ENCODE assay signal across 1 cellular context in genomic region chr12:65823481-65824313, GRCh38.
A peak's percentile ranks its signal among the peaks of the same experiment; 100 is the strongest.
TF ChIP-seq lines count a peak whose summit lies in the region.

No MANE protein-coding gene starts in this region.

TF ChIP-seq in HEK293, 187 proteins besides CTCF, POLR2A, EP300 and RAD21 (continued from another document and continues in another):
- TF ChIP-seq ZNF354C (tag by site-specific recombination; IDR thresholded peaks at IDR 0.05; ENCODE audit: borderline replicate concordance, low read depth), result no peak
- TF ChIP-seq ZNF366 (tag by site-specific recombination; conservative IDR thresholded peaks at IDR 0.05), result no peak
- no peak for TF ChIP-seq ZBTB49 (tag by site-specific recombination; IDR thresholded peaks at IDR 0.05; ENCODE audit: low read depth)
- TF ChIP-seq, protein P1, sequence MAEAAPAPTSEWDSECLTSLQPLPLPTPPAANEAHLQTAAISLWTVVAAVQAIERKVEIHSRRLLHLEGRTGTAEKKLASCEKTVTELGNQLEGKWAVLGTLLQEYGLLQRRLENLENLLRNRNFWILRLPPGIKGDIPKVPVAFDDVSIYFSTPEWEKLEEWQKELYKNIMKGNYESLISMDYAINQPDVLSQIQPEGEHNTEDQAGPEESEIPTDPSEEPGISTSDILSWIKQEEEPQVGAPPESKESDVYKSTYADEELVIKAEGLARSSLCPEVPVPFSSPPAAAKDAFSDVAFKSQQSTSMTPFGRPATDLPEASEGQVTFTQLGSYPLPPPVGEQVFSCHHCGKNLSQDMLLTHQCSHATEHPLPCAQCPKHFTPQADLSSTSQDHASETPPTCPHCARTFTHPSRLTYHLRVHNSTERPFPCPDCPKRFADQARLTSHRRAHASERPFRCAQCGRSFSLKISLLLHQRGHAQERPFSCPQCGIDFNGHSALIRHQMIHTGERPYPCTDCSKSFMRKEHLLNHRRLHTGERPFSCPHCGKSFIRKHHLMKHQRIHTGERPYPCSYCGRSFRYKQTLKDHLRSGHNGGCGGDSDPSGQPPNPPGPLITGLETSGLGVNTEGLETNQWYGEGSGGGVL (tag by site-specific recombination; IDR thresholded peaks at IDR 0.05), result no peak
- TF ChIP-seq ZNF777 (tag by site-specific recombination; IDR thresholded peaks at IDR 0.05; ENCODE audit: borderline replicate concordance), result no peak
- no peak for TF ChIP-seq MEIS1 (CRISPR knock-in tag; IDR thresholded peaks at IDR 0.05; ENCODE audit: borderline replicate concordance)
- no peak for TF ChIP-seq ZNF10 (tag by site-specific recombination; IDR thresholded peaks at IDR 0.05)
- TF ChIP-seq GLIS1 (tag by site-specific recombination; IDR thresholded peaks at IDR 0.05), result peak; percentile 55
- peak; percentile 100 for TF ChIP-seq ZNF335 (tag by site-specific recombination; conservative IDR thresholded peaks at IDR 0.05)
- no peak for TF ChIP-seq SP3 (tag by site-specific recombination; IDR thresholded peaks at IDR 0.05)
- TF ChIP-seq RBAK (tag by site-specific recombination; IDR thresholded peaks at IDR 0.05), result no peak
- TF ChIP-seq, protein P2, sequence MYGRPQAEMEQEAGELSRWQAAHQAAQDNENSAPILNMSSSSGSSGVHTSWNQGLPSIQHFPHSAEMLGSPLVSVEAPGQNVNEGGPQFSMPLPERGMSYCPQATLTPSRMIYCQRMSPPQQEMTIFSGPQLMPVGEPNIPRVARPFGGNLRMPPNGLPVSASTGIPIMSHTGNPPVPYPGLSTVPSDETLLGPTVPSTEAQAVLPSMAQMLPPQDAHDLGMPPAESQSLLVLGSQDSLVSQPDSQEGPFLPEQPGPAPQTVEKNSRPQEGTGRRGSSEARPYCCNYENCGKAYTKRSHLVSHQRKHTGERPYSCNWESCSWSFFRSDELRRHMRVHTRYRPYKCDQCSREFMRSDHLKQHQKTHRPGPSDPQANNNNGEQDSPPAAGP (tag by site-specific recombination; IDR thresholded peaks at IDR 0.05), result no peak
- no peak for TF ChIP-seq SCRT2 (tag by site-specific recombination; IDR thresholded peaks at IDR 0.05)
- TF ChIP-seq KLF16 (tag by site-specific recombination; IDR thresholded peaks at IDR 0.05), result peak; percentile 53; the same call in 1 of the 2 replicates
- TF ChIP-seq ZNF548 (tag by site-specific recombination; IDR thresholded peaks at IDR 0.05), result no peak
- TF ChIP-seq EGR2 (tag by site-specific recombination; IDR thresholded peaks at IDR 0.05; ENCODE audit: low read depth), result no peak
- peak; percentile 12; the same call in 1 of the 2 replicates for TF ChIP-seq PATZ1 (tag by site-specific recombination; IDR thresholded peaks at IDR 0.05)
- TF ChIP-seq YY1 (tag by site-specific recombination; IDR thresholded peaks at IDR 0.05), result no peak
- TF ChIP-seq, protein P3, sequence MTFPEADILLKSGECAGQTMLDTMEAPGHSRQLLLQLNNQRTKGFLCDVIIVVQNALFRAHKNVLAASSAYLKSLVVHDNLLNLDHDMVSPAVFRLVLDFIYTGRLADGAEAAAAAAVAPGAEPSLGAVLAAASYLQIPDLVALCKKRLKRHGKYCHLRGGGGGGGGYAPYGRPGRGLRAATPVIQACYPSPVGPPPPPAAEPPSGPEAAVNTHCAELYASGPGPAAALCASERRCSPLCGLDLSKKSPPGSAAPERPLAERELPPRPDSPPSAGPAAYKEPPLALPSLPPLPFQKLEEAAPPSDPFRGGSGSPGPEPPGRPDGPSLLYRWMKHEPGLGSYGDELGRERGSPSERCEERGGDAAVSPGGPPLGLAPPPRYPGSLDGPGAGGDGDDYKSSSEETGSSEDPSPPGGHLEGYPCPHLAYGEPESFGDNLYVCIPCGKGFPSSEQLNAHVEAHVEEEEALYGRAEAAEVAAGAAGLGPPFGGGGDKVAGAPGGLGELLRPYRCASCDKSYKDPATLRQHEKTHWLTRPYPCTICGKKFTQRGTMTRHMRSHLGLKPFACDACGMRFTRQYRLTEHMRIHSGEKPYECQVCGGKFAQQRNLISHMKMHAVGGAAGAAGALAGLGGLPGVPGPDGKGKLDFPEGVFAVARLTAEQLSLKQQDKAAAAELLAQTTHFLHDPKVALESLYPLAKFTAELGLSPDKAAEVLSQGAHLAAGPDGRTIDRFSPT (tag by site-specific recombination; IDR thresholded peaks at IDR 0.05), result no peak
- TF ChIP-seq ZNF223 (tag by site-specific recombination; IDR thresholded peaks at IDR 0.05), result no peak
- peak; percentile 62 for TF ChIP-seq ZSCAN30 (tag by site-specific recombination; IDR thresholded peaks at IDR 0.05)
- TF ChIP-seq, protein P4, sequence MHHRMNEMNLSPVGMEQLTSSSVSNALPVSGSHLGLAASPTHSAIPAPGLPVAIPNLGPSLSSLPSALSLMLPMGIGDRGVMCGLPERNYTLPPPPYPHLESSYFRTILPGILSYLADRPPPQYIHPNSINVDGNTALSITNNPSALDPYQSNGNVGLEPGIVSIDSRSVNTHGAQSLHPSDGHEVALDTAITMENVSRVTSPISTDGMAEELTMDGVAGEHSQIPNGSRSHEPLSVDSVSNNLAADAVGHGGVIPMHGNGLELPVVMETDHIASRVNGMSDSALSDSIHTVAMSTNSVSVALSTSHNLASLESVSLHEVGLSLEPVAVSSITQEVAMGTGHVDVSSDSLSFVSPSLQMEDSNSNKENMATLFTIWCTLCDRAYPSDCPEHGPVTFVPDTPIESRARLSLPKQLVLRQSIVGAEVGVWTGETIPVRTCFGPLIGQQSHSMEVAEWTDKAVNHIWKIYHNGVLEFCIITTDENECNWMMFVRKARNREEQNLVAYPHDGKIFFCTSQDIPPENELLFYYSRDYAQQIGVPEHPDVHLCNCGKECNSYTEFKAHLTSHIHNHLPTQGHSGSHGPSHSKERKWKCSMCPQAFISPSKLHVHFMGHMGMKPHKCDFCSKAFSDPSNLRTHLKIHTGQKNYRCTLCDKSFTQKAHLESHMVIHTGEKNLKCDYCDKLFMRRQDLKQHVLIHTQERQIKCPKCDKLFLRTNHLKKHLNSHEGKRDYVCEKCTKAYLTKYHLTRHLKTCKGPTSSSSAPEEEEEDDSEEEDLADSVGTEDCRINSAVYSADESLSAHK (tag by site-specific recombination; IDR thresholded peaks at IDR 0.05), result no peak
- TF ChIP-seq ZNF707 (tag by site-specific recombination; IDR thresholded peaks at IDR 0.05), result no peak
- no peak for TF ChIP-seq ZNF629 (tag by site-specific recombination; IDR thresholded peaks at IDR 0.05)
- TF ChIP-seq ZNF19 (tag by site-specific recombination; IDR thresholded peaks at IDR 0.05; ENCODE audit: low read depth), result no peak
- TF ChIP-seq ZNF391 (tag by site-specific recombination; IDR thresholded peaks at IDR 0.05; ENCODE audit: borderline replicate concordance, low read depth), result peak; percentile 22; the same call in 1 of the 2 replicates
- TF ChIP-seq ZBTB17 (tag by site-specific recombination; IDR thresholded peaks at IDR 0.05), result peak; percentile 3; the same call in 1 of the 2 replicates
- TF ChIP-seq ZNF138 (tag by site-specific recombination; IDR thresholded peaks at IDR 0.05; ENCODE audit: borderline replicate concordance), result no peak
- TF ChIP-seq MYNN (tag by site-specific recombination; IDR thresholded peaks at IDR 0.05; ENCODE audit: borderline replicate concordance), result no peak
- 0 out of 2 replicates have a peak, but pooled peaks have one; percentile 16 for TF ChIP-seq YY2 (tag by site-specific recombination; IDR thresholded peaks at IDR 0.05)
- peak; percentile 91 for TF ChIP-seq ZBTB26 (tag by site-specific recombination; optimal IDR thresholded peaks at IDR 0.05)
- TF ChIP-seq ZFP69B (tag by site-specific recombination; IDR thresholded peaks at IDR 0.05), result no peak
- TF ChIP-seq ZNF473 (tag by site-specific recombination; IDR thresholded peaks at IDR 0.05), result no peak
- peak; percentile 67 for TF ChIP-seq ZBTB48 (tag by site-specific recombination; IDR thresholded peaks at IDR 0.05)
- no peak for TF ChIP-seq ZNF324 (tag by site-specific recombination; IDR thresholded peaks at IDR 0.05)
- no peak; the same call in 1 of the 2 replicates for TF ChIP-seq GLI4 (tag by site-specific recombination; IDR thresholded peaks at IDR 0.05)
- TF ChIP-seq OVOL3 (tag by site-specific recombination; IDR thresholded peaks at IDR 0.05), result no peak
- TF ChIP-seq ZNF280D (tag by site-specific recombination; IDR thresholded peaks at IDR 0.05), result no peak
- TF ChIP-seq ZNF701 (tag by site-specific recombination; IDR thresholded peaks at IDR 0.05), result no peak
- TF ChIP-seq KLF8 (tag by site-specific recombination; IDR thresholded peaks at IDR 0.05), result no peak
- no peak for TF ChIP-seq WT1 (tag by site-specific recombination; IDR thresholded peaks at IDR 0.05)
- peak; percentile 26; the same call in 1 of the 2 replicates for TF ChIP-seq INSM2 (tag by site-specific recombination; IDR thresholded peaks at IDR 0.05)
- TF ChIP-seq ZNF677 (tag by site-specific recombination; IDR thresholded peaks at IDR 0.05), result no peak
- TF ChIP-seq OSR2 (tag by site-specific recombination; IDR thresholded peaks at IDR 0.05), result no peak; the same call in 1 of the 2 replicates
- TF ChIP-seq ZBTB8A (tag by site-specific recombination; IDR thresholded peaks at IDR 0.05), result peak; percentile 71
- TF ChIP-seq HOXC10 (CRISPR knock-in tag; IDR thresholded peaks at IDR 0.05), result no peak
- 0 out of 2 replicates have a peak, but pooled peaks have one; percentile 33 for TF ChIP-seq ZNF792 (tag by site-specific recombination; IDR thresholded peaks at IDR 0.05)
- no peak for TF ChIP-seq FEZF1 (tag by site-specific recombination; IDR thresholded peaks at IDR 0.05)
- no peak for TF ChIP-seq ZNF658 (tag by site-specific recombination; IDR thresholded peaks at IDR 0.05)
- TF ChIP-seq ZNF16 (tag by site-specific recombination; IDR thresholded peaks at IDR 0.05; ENCODE audit: low read depth), result no peak
- no peak for TF ChIP-seq REPIN1 (tag by site-specific recombination; IDR thresholded peaks at IDR 0.05; ENCODE audit: low read depth)
